25 cellular contexts compared by ENCODE assay signal in the genomic region with DNA sequence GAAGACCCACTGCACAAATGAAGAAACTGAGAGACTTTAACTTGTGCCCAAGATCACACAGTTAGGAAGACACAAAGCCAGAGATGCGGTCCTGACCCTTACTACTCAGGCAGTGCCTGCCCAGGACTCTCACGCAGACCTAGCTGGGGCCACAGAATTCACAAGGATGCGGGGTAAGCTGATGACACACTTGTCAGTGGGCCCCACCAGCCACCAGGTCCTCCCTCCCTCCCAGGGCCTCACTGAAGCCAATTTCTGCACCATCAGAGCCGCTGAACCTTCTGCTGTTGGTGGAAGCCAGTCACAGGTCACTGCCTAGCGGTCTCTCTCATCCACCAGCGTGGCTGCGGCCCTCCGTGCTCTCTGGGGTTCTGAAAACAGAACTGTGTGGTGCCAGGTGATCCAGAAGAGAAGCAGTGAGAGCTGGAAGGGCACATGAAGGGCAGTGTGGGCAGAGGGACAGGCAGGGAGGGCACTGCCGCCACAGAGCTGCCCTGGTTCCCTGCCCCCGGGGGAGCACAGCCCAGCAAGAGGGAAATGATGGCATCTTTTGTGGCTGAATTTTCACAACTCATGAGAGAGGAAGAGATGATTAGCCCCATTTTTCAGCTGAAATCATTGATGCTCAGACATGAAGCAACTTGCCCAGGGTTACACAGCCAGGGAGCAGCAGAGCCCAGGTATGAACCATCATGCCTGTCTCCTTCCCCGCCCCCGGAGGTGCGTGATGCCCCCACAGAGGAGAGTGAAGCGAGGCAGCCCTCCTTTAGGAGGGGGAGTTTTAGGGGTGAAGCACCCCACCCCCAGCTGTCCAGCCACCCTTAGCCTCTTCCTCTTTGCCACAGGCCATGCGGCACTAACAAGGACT. TPM values are rescaled to one million over a fixed set of nuclear protein-coding genes. Genes with fewer than 3 reads are reported as not detected.
"Had no signal": no experiment of that assay in that cellular context is flagged by ENCODE, and none has a peak within 500 bp of the region (broad histone marks: within the 10 kb centered on the region; RNA-seq: fewer than 3 reads in every experiment).

No MANE protein-coding gene starts in this region.

- DNase-seq: activated CD4-positive, alpha-beta memory T cell treated with anti-CD3 and anti-CD28 coated beads for 36 hours; activated CD4-positive, alpha-beta T cell treated with anti-CD3 and anti-CD28 coated beads for 48 hours; activated effector memory CD4-positive, alpha-beta T cell treated with Interleukin-2 at 50 U/mL for 16 hours; activated naive CD4-positive, alpha-beta T cell treated with anti-CD3 and anti-CD28 coated beads, Interleukin-2, amount 10 ng/mL, durations not matched to agents 7 days and 5 days; activated T-cell treated with anti-CD3 and anti-CD28 coated beads, Interleukin-2, amount 50 U/mL, for 72 hours; effector memory CD8-positive, alpha-beta T cell; foreskin melanocyte; hippocampal formation; kidney glomerular epithelial cell; sigmoid colon; stimulated activated CD4-positive, alpha-beta T cell treated with anti-CD3 and anti-CD28 coated beads, Interleukin-15, amount 100 ng/mL, for 24 hours; stimulated activated CD8-positive, alpha-beta memory T cell treated with anti-CD3 and anti-CD28 coated beads, Interleukin-4, amount 100 ng/mL, for 48 hours; stimulated activated naive CD4-positive, alpha-beta T cell treated with Interleukin-2 at 50 U/mL for 16 hours; T-helper 17 cell had no signal

- H3K9me3 ChIP-seq: sigmoid colon, thoracic aorta, vagina had no signal

- H3K27ac ChIP-seq: sigmoid colon, thoracic aorta, vagina had no signal

- H3K4me3 ChIP-seq: sigmoid colon, smooth muscle cell, thoracic aorta, vagina had no signal

- H3K36me3 ChIP-seq: sigmoid colon, thoracic aorta, vagina had no signal

- H3K4me2 ChIP-seq: smooth muscle cell had no signal

- H3K4me1 ChIP-seq: sigmoid colon, vagina had no signal

- H3K27me3 ChIP-seq: sigmoid colon, vagina had no signal

- FAIRE-seq: colon, endothelial cell of umbilical vein had no signal

- ATAC-seq: activated T-cell treated with anti-CD3 and anti-CD28 coated beads, Interleukin-2, amount 50 U/mL, for 72 hours; effector memory CD8-positive, alpha-beta T cell; esophagus mucosa; T-helper 17 cell had no signal

RNA-seq across cellular contexts. Expression of a gene that starts 41.4 kb away (rescaled TPM):
- total RNA-seq: activated CD4-positive, alpha-beta memory T cell treated with anti-CD3 and anti-CD28 coated beads for 36 hours; activated T-cell treated with anti-CD3 and anti-CD28 coated beads, Interleukin-2, amount 50 U/mL, for 72 hours; cardiac septum; dermis microvascular lymphatic vessel endothelial cell; endothelial cell of umbilical vein; esophagus mucosa; liver; natural killer cell treated with Interleukin-12 subunit alpha and Interleukin-12 subunit beta and Interleukin-15 and Interleukin-18, amount 100 ng/mL, for 72 hours; renal cortical epithelial cell; smooth muscle cell; T-helper 17 cell; thoracic aorta had no signal
- polyA plus RNA-seq: endothelial cell of umbilical vein, smooth muscle cell had no signal
